8 cellular contexts compared by ENCODE assay signal in genomic region chr11:73142128-73142377, GRCh38. TPM values are rescaled to one million over a fixed set of nuclear protein-coding genes. Genes with fewer than 3 reads are reported as not detected.
DNase-seq lines count a peak whose midpoint lies in the region; TF ChIP-seq lines count a peak whose summit lies in the region.

TSS of gene FCHSD2 (minus strand) at chr11:73142318. CDS start at chr11:73141877, 441 bp downstream.

- 0% methylated on average over 10 to 25 of the region's 35 CpGs for WGBS in mesodermal cell (ENCODE audit: insufficient coverage in 2 of 2), 2 experiments
- under 1% methylated on average over 35 of the region's 35 CpGs for WGBS in urinary bladder

- H3K9me3 ChIP-seq in BLaER1 (no peaks in the 10 kb centered on the region), colonic mucosa (no peaks in the 10 kb centered on the region), mesodermal cell (ENCODE audit: control insufficient read depth, low read length) (no peaks in the 10 kb centered on the region)

- no peak for TF ChIP-seq RAD21 in Ishikawa (IDR thresholded peaks at IDR 0.05; ENCODE audit: low read depth)

- H3K4me2 ChIP-seq in BLaER1: peak within 1 kb of the TSS; percentile 88

- TF ChIP-seq EP300 in Ishikawa (IDR thresholded peaks at IDR 0.05; ENCODE audit: borderline replicate concordance): no peak

- H3K4me1 ChIP-seq in BLaER1: peaks cover 74% of the 10 kb centered on the region
- H3K4me1 ChIP-seq in colonic mucosa: peaks cover 5% of the 10 kb centered on the region
- peaks cover 12% of the 10 kb centered on the region for H3K4me1 ChIP-seq in mesodermal cell (ENCODE audit: control insufficient read depth, insufficient read depth, low read length, poor library complexity, severe bottlenecking)
- H3K4me1 ChIP-seq in urinary bladder (ENCODE audit: insufficient read depth): no peaks in the 10 kb centered on the region

- TF ChIP-seq CTCF in colonic mucosa (IDR thresholded peaks at IDR 0.05): no peak

- intact Hi-C loops in colonic mucosa (cut with DNase I): no loop called here

- peaks cover 36% of the 10 kb centered on the region for H4K20me1 ChIP-seq in BLaER1

- peaks cover 8% of the 10 kb centered on the region; the same call in 1 of the 2 replicates for H3K36me3 ChIP-seq in BLaER1
- H3K36me3 ChIP-seq in colonic mucosa: no peaks in the 10 kb centered on the region
- peaks cover 16% of the 10 kb centered on the region for H3K36me3 ChIP-seq in mesodermal cell (ENCODE audit: control insufficient read depth, insufficient read depth, low read length)
- H3K36me3 ChIP-seq in urinary bladder (ENCODE audit: insufficient read depth): no peaks in the 10 kb centered on the region

- peak within 1 kb of the TSS; percentile 94 for H3K9ac ChIP-seq in BLaER1
- H3K9ac ChIP-seq in colonic mucosa (ENCODE audit: low read depth in 2 of 2, low read length in 2 of 2): peak within 1 kb of the TSS; percentile 80 to 96

- no peak for DNase-seq in colonic mucosa
- DNase-seq in effector CD4-positive, alpha-beta T cell: no peak
- DNase-seq in amniotic stem cell (lab: John Stamatoyannopoulos, UW): no peak
- DNase-seq in stimulated activated CD4-positive, alpha-beta T cell treated with anti-CD3 and anti-CD28 coated beads, Interleukin-2, amount 100 ng/mL, for 24 hours: no peak

- peak within 1 kb of the TSS; percentile 94 for H3K4me3 ChIP-seq in BLaER1
- H3K4me3 ChIP-seq in colonic mucosa: peak within 1 kb of the TSS; percentile 80
- peak within 1 kb of the TSS; percentile 93 for H3K4me3 ChIP-seq in mesodermal cell (ENCODE audit: extremely low read depth, insufficient read depth, low read length, poor library complexity, severe bottlenecking)
- H3K4me3 ChIP-seq in urinary bladder (ENCODE audit: low read depth, low read length): peak within 1 kb of the TSS; percentile 79

- H3K27me3 ChIP-seq in BLaER1 (no peaks in the 10 kb centered on the region), colonic mucosa (no peaks in the 10 kb centered on the region)

- peak within 1 kb of the TSS; percentile 98 for H3K27ac ChIP-seq in BLaER1
- H3K27ac ChIP-seq in colonic mucosa: peak within 1 kb of the TSS; percentile 91
- H3K27ac ChIP-seq in mesodermal cell (ENCODE audit: low read depth, low read length, severe bottlenecking): peak within 1 kb of the TSS; percentile 89
- peak within 1 kb of the TSS; percentile 92 for H3K27ac ChIP-seq in urinary bladder (ENCODE audit: low read depth)

TF ChIP-seq in Ishikawa, 13 proteins besides CTCF, POLR2A, EP300 and RAD21:
- TF ChIP-seq EGR1 (IDR thresholded peaks at IDR 0.05) (peak; percentile 81), YY1 (IDR thresholded peaks at IDR 0.05; ENCODE audit: low read depth) (no peak), NFIC (IDR thresholded peaks at IDR 0.05) (no peak), ZBTB7A (IDR thresholded peaks at IDR 0.05; ENCODE audit: low read depth) (0 out of 2 replicates have a peak, but pooled peaks have one; percentile 1)

RNA-seq across cellular contexts. Expression of gene FCHSD2, which starts in this region (rescaled TPM):
- total RNA-seq in colonic mucosa: 10 to 100 TPM; 12.1 to 20.9 TPM
- 20.4 TPM for polyA plus RNA-seq in mesodermal cell (2013, experiment 1 of 2)
- polyA plus RNA-seq in mesodermal cell (2013, experiment 2 of 2): 20.2 TPM
- total RNA-seq in urinary bladder: 40.5 TPM
- polyA plus RNA-seq in urinary bladder: 21.4 TPM
